12 cellular contexts compared by ENCODE assay signal in the genomic region with DNA sequence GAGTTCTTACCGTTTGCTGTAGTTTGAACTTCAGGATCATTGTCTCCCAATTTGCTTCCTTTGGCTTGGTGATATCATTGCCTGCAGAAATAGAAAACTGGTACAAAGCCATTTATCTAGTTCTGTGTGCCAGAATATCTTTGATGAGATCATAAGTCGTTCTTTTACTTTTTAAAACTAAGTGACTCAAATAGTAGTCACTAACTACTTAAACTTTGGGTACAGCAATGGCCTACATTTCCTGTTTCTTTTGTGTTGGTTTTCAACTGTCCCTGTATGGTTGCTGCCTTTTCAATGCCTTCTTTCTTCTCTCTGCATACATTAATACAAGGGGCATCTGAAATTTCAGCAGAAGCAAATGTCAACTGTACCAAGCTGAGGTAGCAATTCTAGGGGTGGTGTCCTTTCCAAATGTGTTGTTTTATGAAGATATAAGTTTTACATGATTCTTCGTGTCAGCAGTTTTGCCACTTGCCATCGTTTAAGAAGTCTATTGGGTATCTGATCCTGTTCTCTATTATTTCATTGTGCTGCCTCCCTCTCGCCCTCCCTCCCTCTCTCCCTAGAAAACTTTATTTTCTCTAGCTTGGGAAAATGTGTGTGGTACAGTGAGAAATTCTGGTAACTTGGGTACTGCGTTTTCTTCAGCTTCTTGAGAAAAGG.
A peak's percentile ranks its signal among the peaks of the same experiment; 100 is the strongest.
DNase-seq lines count a peak whose midpoint lies in the region; ATAC-seq and TF ChIP-seq lines count a peak whose summit lies in the region.
"Had no signal": no experiment of that assay in that cellular context is flagged by ENCODE, and none has a peak within 500 bp of the region (broad histone marks: within the 10 kb centered on the region; RNA-seq: fewer than 3 reads in every experiment).

No MANE protein-coding gene starts in this region.

- no peaks in the 10 kb centered on the region for H4K20me1 ChIP-seq in GM23338 (replicated peaks; ENCODE audit: insufficient read depth)

- no peak overlapping the region for H3K4me3 ChIP-seq in GM23338
- peak overlapping the region; percentile 77 for H3K4me3 ChIP-seq in adipocyte (ENCODE audit: low read length)
- H3K4me3 ChIP-seq in colonic mucosa = no peak overlapping the region

- H3K79me2 ChIP-seq in GM23338 (replicated peaks; ENCODE audit: insufficient read depth) = no peaks in the 10 kb centered on the region

- H3K9me3 Mint-ChIP-seq in GM23338 = no peaks in the 10 kb centered on the region

- TF ChIP-seq CTCF in GM23338 (conservative IDR thresholded peaks at IDR 0.05; ENCODE audit: low read depth in 2 of 2) (no peak), colonic mucosa (IDR thresholded peaks at IDR 0.05) (no peak)

- peak overlapping the region; percentile 35; the same call in 1 of the 2 replicates for H3K4me2 ChIP-seq in GM23338

- no peak overlapping the region for H2AFZ ChIP-seq in GM23338

- H3K27me3 Mint-ChIP-seq in GM23338 (ENCODE audit: insufficient read depth, low read depth, poor library complexity) = no peaks in the 10 kb centered on the region

- H3K27ac ChIP-seq in GM23338 (ENCODE audit: low read depth) = no peak overlapping the region; the same call in 1 of the 2 replicates
- no peak overlapping the region for H3K27ac ChIP-seq in colonic mucosa

- H3F3A ChIP-seq in GM23338 (replicated peaks; ENCODE audit: low read depth) = no peaks in the 10 kb centered on the region

- peak; percentile 55 for DNase-seq in AG08395 (ENCODE audit: low spot score)
- no peak for DNase-seq in GM23338 (ENCODE audit: low spot score)
- peak; percentile 32 for DNase-seq in adipocyte (ENCODE audit: low read depth)
- DNase-seq in medulla oblongata (ENCODE audit: extremely low spot score) = peak; percentile 30
- no peak for DNase-seq in stimulated activated naive CD4-positive, alpha-beta T cell treated with Interleukin-2 at 50 U/mL for 16 hours (lab: John Stamatoyannopoulos, UW)
- no peak for DNase-seq in NCI-H2081 (lab: John Stamatoyannopoulos, UW)
- DNase-seq in colonic mucosa = no peak
- DNase-seq: DMS53, GOT3, left ventricle myocardium superior, NCI-H1092 treated with DMSO at 0.1 percent for 48 hours had no signal

- intact Hi-C loops in colonic mucosa (cut with DNase I) = no loop called here

- H3K4me1 ChIP-seq in GM23338 (ENCODE audit: insufficient read depth) (peaks cover 20% of the 10 kb centered on the region), adipocyte (ENCODE audit: control insufficient read depth, insufficient read depth, low read length) (peaks cover 48% of the 10 kb centered on the region), colonic mucosa (no peaks in the 10 kb centered on the region)

- ATAC-seq in GM23338 (no peak), HG02623 (IDR thresholded peaks at IDR 0.05; ENCODE audit: unreplicated experiment) (no peak)

- peaks cover 6% of the 10 kb centered on the region; the same call in 1 of the 2 replicates for H3K9me2 ChIP-seq in GM23338 (ENCODE audit: insufficient read depth)

- peak overlapping the region; percentile 82 for H3K9ac ChIP-seq in adipocyte (ENCODE audit: low read length)
- no peak overlapping the region for H3K9ac ChIP-seq in colonic mucosa (ENCODE audit: low read depth in 2 of 2, low read length in 2 of 2)

- H3K27ac Mint-ChIP-seq in GM23338 = peak overlapping the region; percentile 64; the same call in 1 of the 2 replicates

- no peaks in the 10 kb centered on the region for H3K36me3 Mint-ChIP-seq in GM23338 (ENCODE audit: low read depth)

- H3K9me3 ChIP-seq in adipocyte (ENCODE audit: control insufficient read depth, low read length) (no peaks in the 10 kb centered on the region), colonic mucosa (no peaks in the 10 kb centered on the region)

- peaks cover 39% of the 10 kb centered on the region for H3K4me1 Mint-ChIP-seq in GM23338

- no peak overlapping the region for H3K4me3 Mint-ChIP-seq in GM23338

- H3K27me3 ChIP-seq in GM23338 (ENCODE audit: insufficient read depth) (no peaks in the 10 kb centered on the region), adipocyte (replicated peaks; ENCODE audit: control insufficient read depth, insufficient read depth, low read length) (no peaks in the 10 kb centered on the region), colonic mucosa (no peaks in the 10 kb centered on the region)

- H3K36me3 ChIP-seq in GM23338 (ENCODE audit: insufficient read depth) (no peaks in the 10 kb centered on the region), adipocyte (ENCODE audit: control insufficient read depth, insufficient read depth, low read length, severe bottlenecking) (no peaks in the 10 kb centered on the region), colonic mucosa (no peaks in the 10 kb centered on the region)

TF ChIP-seq in GM23338, 12 proteins besides CTCF, POLR2A, EP300 and RAD21:
- TF ChIP-seq, protein P1, sequence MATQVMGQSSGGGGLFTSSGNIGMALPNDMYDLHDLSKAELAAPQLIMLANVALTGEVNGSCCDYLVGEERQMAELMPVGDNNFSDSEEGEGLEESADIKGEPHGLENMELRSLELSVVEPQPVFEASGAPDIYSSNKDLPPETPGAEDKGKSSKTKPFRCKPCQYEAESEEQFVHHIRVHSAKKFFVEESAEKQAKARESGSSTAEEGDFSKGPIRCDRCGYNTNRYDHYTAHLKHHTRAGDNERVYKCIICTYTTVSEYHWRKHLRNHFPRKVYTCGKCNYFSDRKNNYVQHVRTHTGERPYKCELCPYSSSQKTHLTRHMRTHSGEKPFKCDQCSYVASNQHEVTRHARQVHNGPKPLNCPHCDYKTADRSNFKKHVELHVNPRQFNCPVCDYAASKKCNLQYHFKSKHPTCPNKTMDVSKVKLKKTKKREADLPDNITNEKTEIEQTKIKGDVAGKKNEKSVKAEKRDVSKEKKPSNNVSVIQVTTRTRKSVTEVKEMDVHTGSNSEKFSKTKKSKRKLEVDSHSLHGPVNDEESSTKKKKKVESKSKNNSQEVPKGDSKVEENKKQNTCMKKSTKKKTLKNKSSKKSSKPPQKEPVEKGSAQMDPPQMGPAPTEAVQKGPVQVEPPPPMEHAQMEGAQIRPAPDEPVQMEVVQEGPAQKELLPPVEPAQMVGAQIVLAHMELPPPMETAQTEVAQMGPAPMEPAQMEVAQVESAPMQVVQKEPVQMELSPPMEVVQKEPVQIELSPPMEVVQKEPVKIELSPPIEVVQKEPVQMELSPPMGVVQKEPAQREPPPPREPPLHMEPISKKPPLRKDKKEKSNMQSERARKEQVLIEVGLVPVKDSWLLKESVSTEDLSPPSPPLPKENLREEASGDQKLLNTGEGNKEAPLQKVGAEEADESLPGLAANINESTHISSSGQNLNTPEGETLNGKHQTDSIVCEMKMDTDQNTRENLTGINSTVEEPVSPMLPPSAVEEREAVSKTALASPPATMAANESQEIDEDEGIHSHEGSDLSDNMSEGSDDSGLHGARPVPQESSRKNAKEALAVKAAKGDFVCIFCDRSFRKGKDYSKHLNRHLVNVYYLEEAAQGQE (IDR thresholded peaks at IDR 0.05; ENCODE audit: unreplicated experiment) = no peak
- no peak for TF ChIP-seq STAT1 (IDR thresholded peaks at IDR 0.05; ENCODE audit: unreplicated experiment)
- TF ChIP-seq, protein P2, sequence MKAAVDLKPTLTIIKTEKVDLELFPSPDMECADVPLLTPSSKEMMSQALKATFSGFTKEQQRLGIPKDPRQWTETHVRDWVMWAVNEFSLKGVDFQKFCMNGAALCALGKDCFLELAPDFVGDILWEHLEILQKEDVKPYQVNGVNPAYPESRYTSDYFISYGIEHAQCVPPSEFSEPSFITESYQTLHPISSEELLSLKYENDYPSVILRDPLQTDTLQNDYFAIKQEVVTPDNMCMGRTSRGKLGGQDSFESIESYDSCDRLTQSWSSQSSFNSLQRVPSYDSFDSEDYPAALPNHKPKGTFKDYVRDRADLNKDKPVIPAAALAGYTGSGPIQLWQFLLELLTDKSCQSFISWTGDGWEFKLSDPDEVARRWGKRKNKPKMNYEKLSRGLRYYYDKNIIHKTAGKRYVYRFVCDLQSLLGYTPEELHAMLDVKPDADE (IDR thresholded peaks at IDR 0.05) = no peak

Comparison
In these comparisons a context has a peak if more than half of its experiments do, and no peak if none do; other contexts are left out.
1. DNase-seq: peak in AG08395 (single experiment), adipocyte (single experiment) and medulla oblongata (single experiment); none in GM23338 (single experiment), stimulated activated naive CD4-positive, alpha-beta T cell treated with Interleukin-2 at 50 U/mL for 16 hours (single experiment), NCI-H2081 (0 of 2) and colonic mucosa (single experiment).